ENCODE assay signal across 9 cellular contexts in the genomic region with DNA sequence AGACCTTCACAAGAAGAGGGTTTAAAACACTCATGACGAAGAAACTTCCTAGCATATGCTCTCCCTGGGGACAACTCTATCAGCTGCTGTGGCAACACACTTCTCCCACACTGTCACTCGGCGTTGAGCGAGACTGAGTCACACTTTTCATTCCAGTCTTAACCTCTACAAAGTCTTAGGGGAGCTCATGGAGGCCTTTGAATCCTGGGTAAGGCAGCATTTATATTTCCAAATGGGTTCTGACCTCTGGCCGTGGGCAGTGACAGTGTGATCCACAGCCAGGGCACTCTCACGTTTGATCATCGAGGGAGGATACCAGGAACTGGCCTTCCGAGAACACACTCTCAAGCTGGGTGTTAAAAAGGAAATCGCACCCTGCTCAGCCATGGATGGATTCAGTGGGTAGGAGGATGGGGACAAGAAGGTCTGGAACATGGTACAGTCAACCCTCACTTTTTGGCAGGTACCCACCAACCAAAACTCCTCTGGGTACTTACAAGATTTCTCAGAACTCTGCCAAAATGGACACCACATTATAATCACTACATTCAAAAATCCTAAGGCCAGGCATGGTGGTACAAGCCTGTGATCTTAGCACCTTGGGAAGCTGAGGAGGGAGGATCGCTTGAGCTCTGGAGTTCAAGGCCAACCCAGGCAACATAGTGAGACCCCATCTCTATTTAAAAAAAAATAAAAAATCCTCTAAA. TPM values are rescaled to one million over a fixed set of nuclear protein-coding genes. Genes with fewer than 3 reads are reported as not detected.
DNase-seq lines count a peak whose midpoint lies in the region; ATAC-seq and TF ChIP-seq lines count a peak whose summit lies in the region.
"Had no signal": no experiment of that assay in that cellular context is flagged by ENCODE, and none has a peak within 500 bp of the region (broad histone marks: within the 10 kb centered on the region; RNA-seq: fewer than 3 reads in every experiment).

No MANE protein-coding gene starts in this region.

- 42% methylated on average over 10 of the region's 10 CpGs for WGBS in right lobe of liver (ENCODE audit: insufficient coverage, low coverage, low lambda C conversion rate, missing lambda C conversion rate)
- WGBS in tibial nerve, 2 donors: 56 to 67% methylated on average over 10 of the region's 10 CpGs

- H3K4me1 ChIP-seq in right lobe of liver (peaks cover 0 to 43% (median 21%) of the 10 kb centered on the region in 4 donors), tibial nerve (peaks cover 2 to 82% (median 52%) of the 10 kb centered on the region in 4 donors)

- H3K9me3 ChIP-seq in right lobe of liver (no peaks in the 10 kb centered on the region), tibial nerve (peaks cover 0 to 6% (median 0%) of the 10 kb centered on the region in 4 donors)

- no peaks in the 10 kb centered on the region for H3K27me3 ChIP-seq in right lobe of liver
- H3K27me3 ChIP-seq in tibial nerve: no peaks in the 10 kb centered on the region

- H3K36me3 ChIP-seq in right lobe of liver (peaks cover 0 to 16% (median 8%) of the 10 kb centered on the region in 4 donors), tibial nerve (peaks cover 0 to 22% (median 0%) of the 10 kb centered on the region in 3 donors)

- TF ChIP-seq CTCF in right lobe of liver (IDR thresholded peaks at IDR 0.05) (no peak), tibial nerve (IDR thresholded peaks at IDR 0.05) (no peak)

- no peak overlapping the region for H3K4me3 ChIP-seq in right lobe of liver
- no peak overlapping the region for H3K4me3 ChIP-seq in tibial nerve

- TF ChIP-seq EP300 in tibial nerve (IDR thresholded peaks at IDR 0.05): peak in 1 of 2 donors; percentile 87

- intact Hi-C loops in right lobe of liver (cut with DNase I): no loop called here

- ATAC-seq in right lobe of liver: peak; percentile 69 to 80 (median 74)
- no peak for ATAC-seq in GM21723 (IDR thresholded peaks at IDR 0.05; ENCODE audit: unreplicated experiment)

- DNase-seq in NCI-H2171 treated with DMSO at 0.1 percent for 48 hours (lab: John Stamatoyannopoulos, UW) (peak; percentile 19), NCI-H2171 (lab: John Stamatoyannopoulos, UW) (no peak), amniotic epithelial cell (ENCODE audit: low read depth) (peak; percentile 54), right lobe of liver (peak in 1 of 3 donors; percentile 53), tibial nerve (ENCODE audit: low spot score in 2 of 2) (peak in 1 of 2 donors; percentile 75), NCI-H345 treated with DMSO at 0.1 percent for 48 hours (lab: John Stamatoyannopoulos, UW; ENCODE audit: unreplicated experiment) (no peak)
- DNase-seq in activated naive CD4-positive, alpha-beta T cell treated with Interleukin-2 at 50 U/mL for 16 hours: no peak
- DNase-seq: NCI-H2107 had no signal

- TF ChIP-seq POLR2A in right lobe of liver (IDR thresholded peaks at IDR 0.05): no peak
- TF ChIP-seq POLR2A in tibial nerve (IDR thresholded peaks at IDR 0.05): no peak

- H3K27ac ChIP-seq in right lobe of liver: peak overlapping the region in 2 of 3 donors; percentile 2 to 63
- peak overlapping the region; percentile 47 to 85 (median 74) for H3K27ac ChIP-seq in tibial nerve

RNA-seq across cellular contexts. Expression of a gene that starts 19.6 kb away (rescaled TPM):
- 100 to 1,000 TPM; 121 to 274 (median 193) TPM for total RNA-seq in right lobe of liver
- total RNA-seq in tibial nerve: 100 to 1,000 TPM in 1 of 4 donors, 10 to 100 TPM in 3; 76.5 to 162 (median 83.9) TPM

RNA-seq across cellular contexts. Expression of a gene that starts 37.3 kb away (rescaled TPM):
- total RNA-seq in right lobe of liver: not detected
- not detected for total RNA-seq in tibial nerve

Comparison
In these comparisons a context has a peak if more than half of its experiments do, and no peak if none do; other contexts are left out.
1. DNase-seq: peak in NCI-H2171 treated with DMSO at 0.1 percent for 48 hours (single experiment) and amniotic epithelial cell (single experiment); none in NCI-H2171 (single experiment), NCI-H345 treated with DMSO at 0.1 percent for 48 hours (single experiment) and activated naive CD4-positive, alpha-beta T cell treated with Interleukin-2 at 50 U/mL for 16 hours (single experiment).